ENCODE assay signal across 8 cellular contexts in the genomic region with DNA sequence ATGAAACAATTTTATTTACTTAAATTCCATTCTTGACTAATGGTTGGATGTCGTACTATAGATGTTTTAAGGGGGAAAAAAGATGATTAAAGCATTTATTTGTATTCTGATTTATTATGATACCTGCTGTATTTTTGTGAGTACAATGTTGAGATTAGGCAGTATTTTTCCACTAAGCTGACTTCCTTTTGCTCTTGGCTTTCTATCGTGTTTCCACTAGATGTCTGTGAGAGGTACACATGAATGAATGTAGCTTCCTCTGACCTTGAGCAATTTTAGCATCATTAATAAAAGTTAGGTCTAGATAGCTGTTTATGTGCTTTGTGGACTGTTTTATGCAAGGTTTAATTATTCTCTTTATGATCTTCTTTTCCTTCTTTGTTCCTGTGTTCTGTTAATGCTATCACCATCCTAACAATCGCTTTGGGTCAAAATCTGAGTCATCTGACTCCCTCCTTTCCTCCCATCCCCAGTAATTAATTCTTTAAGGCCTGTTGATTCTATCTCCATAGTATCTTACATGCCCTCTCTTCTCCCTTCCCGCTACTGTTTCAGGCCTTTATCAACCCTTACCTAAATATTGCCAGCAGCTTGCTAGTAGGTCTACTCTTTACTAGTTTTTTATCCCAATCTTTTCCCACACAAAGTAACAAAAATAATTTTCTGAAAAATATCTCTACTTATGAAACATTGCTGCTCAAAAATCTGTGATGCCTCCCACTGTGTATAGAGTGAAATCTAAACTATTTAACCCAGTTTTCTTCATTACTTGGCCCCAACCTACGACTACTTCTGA.
DNase-seq lines count a peak whose midpoint lies in the region; ATAC-seq and TF ChIP-seq lines count a peak whose summit lies in the region.

No MANE protein-coding gene starts in this region.

- no peak for TF ChIP-seq CTCF in HEK293 (tag by site-specific recombination; IDR thresholded peaks at IDR 0.05)

- peak overlapping the region; percentile 100 for H3K27ac Mint-ChIP-seq in T-helper 17 cell

- peak overlapping the region; percentile 77 for H3K27ac ChIP-seq in HEK293 (ENCODE audit: extremely low read depth, low read depth, low read length)

- peaks cover 40% of the 10 kb centered on the region for H3K4me1 ChIP-seq in HEK293 (ENCODE audit: control insufficient read depth, insufficient read depth, low read length)

- DNase-seq in T-helper 17 cell, result no peak
- DNase-seq in renal cortical epithelial cell (ENCODE audit: low read depth), result peak; percentile 92
- DNase-seq in SIG-M5 (lab: John Stamatoyannopoulos, UW), result no peak

- POLR2A ChIA-PET in HEK293 (lab: Yijun Ruan, JAX), result interaction anchor here (0.7 to 7.3 kb wide), 10 partner anchors 10 to 76 kb away, joined by 3 to 63 read pairs (median 4); a partner anchor contains a TSS

- H3K36me3 ChIP-seq in HEK293 (ENCODE audit: control insufficient read depth in 2 of 2, insufficient read depth in 1 of 2, low read length in 2 of 2), result peaks cover 0 to 6% of the 10 kb centered on the region in 2 experiments

- peak overlapping the region; percentile 2; the same call in 1 of the 2 replicates for H3K4me3 ChIP-seq in HEK293 (ENCODE audit: low read depth, low read length)

- H3K4me3 Mint-ChIP-seq in T-helper 17 cell, result peak overlapping the region; percentile 91

- no peaks in the 10 kb centered on the region for H3K36me3 Mint-ChIP-seq in T-helper 17 cell (ENCODE audit: low read depth)

- ATAC-seq in T-helper 17 cell (no peak), esophagus mucosa (peak; percentile 16), GM21723 (IDR thresholded peaks at IDR 0.05; ENCODE audit: unreplicated experiment) (no peak), HG03135 (IDR thresholded peaks at IDR 0.05; ENCODE audit: unreplicated experiment) (no peak), HG02759 (IDR thresholded peaks at IDR 0.05; ENCODE audit: unreplicated experiment) (no peak)

- peaks cover 42% of the 10 kb centered on the region for H3K4me1 Mint-ChIP-seq in T-helper 17 cell

- no peaks in the 10 kb centered on the region for H3K9me3 ChIP-seq in HEK293 (ENCODE audit: control insufficient read depth, insufficient read depth, low read depth, low read length)
- no peaks in the 10 kb centered on the region for H3K9me3 ChIP-seq in T-helper 17 cell (ENCODE audit: control insufficient read depth, low read length, poor library complexity, severe bottlenecking)

- CTCF ChIA-PET in HEK293 (lab: Yijun Ruan, JAX), result interaction anchor here (0.5 to 2.8 kb wide), 6 partner anchors 11 to 567 kb away, joined by 3 to 13 read pairs (median 4); no protein-coding TSS in a partner anchor

- H3K27me3 Mint-ChIP-seq in T-helper 17 cell, result no peaks in the 10 kb centered on the region

TF ChIP-seq in HEK293, 187 proteins besides CTCF, POLR2A, EP300 and RAD21 (continues in another document):
- TF ChIP-seq ZNF121 (tag by site-specific recombination; IDR thresholded peaks at IDR 0.05), result no peak
- no peak for TF ChIP-seq ZNF521 (tag by site-specific recombination; IDR thresholded peaks at IDR 0.05)
- no peak for TF ChIP-seq ZSCAN16 (tag by site-specific recombination; IDR thresholded peaks at IDR 0.05)
- no peak for TF ChIP-seq GLI2 (tag by site-specific recombination; IDR thresholded peaks at IDR 0.05; ENCODE audit: borderline replicate concordance, low read depth)
- TF ChIP-seq, protein P1, sequence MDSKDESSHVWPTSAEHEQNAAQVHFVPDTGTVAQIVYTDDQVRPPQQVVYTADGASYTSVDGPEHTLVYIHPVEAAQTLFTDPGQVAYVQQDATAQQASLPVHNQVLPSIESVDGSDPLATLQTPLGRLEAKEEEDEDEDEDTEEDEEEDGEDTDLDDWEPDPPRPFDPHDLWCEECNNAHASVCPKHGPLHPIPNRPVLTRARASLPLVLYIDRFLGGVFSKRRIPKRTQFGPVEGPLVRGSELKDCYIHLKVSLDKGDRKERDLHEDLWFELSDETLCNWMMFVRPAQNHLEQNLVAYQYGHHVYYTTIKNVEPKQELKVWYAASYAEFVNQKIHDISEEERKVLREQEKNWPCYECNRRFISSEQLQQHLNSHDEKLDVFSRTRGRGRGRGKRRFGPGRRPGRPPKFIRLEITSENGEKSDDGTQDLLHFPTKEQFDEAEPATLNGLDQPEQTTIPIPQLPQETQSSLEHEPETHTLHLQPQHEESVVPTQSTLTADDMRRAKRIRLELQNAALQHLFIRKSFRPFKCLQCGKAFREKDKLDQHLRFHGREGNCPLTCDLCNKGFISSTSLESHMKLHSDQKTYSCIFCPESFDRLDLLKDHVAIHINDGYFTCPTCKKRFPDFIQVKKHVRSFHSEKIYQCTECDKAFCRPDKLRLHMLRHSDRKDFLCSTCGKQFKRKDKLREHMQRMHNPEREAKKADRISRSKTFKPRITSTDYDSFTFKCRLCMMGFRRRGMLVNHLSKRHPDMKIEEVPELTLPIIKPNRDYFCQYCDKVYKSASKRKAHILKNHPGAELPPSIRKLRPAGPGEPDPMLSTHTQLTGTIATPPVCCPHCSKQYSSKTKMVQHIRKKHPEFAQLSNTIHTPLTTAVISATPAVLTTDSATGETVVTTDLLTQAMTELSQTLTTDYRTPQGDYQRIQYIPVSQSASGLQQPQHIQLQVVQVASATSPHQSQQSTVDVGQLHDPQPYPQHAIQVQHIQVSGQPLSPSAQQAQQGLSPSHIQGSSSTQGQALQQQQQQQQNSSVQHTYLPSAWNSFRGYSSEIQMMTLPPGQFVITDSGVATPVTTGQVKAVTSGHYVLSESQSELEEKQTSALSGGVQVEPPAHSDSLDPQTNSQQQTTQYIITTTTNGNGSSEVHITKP (tag by site-specific recombination; IDR thresholded peaks at IDR 0.05), result peak; percentile 69
- TF ChIP-seq ZNF37A (tag by site-specific recombination; IDR thresholded peaks at IDR 0.05), result no peak
- no peak for TF ChIP-seq ZBTB1 (tag by site-specific recombination; IDR thresholded peaks at IDR 0.05)
- TF ChIP-seq ZNF175 (tag by site-specific recombination; IDR thresholded peaks at IDR 0.05), result no peak
- TF ChIP-seq ZNF416 (tag by site-specific recombination; IDR thresholded peaks at IDR 0.05), result no peak
- TF ChIP-seq, protein P2, sequence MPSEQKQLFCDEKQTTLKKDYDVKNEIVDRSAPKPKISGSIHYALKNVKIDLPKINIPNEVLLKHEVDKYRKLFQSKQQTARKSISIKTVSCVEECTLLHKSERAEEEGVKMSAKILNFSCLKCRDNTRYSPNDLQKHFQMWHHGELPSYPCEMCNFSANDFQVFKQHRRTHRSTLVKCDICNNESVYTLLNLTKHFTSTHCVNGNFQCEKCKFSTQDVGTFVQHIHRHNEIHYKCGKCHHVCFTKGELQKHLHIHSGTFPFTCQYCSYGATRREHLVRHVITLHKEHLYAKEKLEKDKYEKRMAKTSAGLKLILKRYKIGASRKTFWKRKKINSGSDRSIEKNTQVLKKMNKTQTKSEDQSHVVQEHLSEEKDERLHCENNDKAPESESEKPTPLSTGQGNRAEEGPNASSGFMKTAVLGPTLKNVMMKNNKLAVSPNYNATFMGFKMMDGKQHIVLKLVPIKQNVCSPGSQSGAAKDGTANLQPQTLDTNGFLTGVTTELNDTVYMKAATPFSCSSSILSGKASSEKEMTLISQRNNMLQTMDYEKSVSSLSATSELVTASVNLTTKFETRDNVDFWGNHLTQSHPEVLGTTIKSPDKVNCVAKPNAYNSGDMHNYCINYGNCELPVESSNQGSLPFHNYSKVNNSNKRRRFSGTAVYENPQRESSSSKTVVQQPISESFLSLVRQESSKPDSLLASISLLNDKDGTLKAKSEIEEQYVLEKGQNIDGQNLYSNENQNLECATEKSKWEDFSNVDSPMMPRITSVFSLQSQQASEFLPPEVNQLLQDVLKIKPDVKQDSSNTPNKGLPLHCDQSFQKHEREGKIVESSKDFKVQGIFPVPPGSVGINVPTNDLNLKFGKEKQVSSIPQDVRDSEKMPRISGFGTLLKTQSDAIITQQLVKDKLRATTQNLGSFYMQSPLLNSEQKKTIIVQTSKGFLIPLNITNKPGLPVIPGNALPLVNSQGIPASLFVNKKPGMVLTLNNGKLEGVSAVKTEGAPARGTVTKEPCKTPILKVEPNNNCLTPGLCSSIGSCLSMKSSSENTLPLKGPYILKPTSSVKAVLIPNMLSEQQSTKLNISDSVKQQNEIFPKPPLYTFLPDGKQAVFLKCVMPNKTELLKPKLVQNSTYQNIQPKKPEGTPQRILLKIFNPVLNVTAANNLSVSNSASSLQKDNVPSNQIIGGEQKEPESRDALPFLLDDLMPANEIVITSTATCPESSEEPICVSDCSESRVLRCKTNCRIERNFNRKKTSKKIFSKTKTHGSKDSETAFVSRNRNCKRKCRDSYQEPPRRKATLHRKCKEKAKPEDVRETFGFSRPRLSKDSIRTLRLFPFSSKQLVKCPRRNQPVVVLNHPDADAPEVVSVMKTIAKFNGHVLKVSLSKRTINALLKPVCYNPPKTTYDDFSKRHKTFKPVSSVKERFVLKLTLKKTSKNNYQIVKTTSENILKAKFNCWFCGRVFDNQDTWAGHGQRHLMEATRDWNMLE (tag by site-specific recombination; conservative IDR thresholded peaks at IDR 0.05; ENCODE audit: low read depth), result 0 out of 2 replicates have a peak, but pooled peaks have one; percentile 17
- no peak for TF ChIP-seq ZNF776 (tag by site-specific recombination; IDR thresholded peaks at IDR 0.05; ENCODE audit: borderline replicate concordance)
- TF ChIP-seq OSR2 (tag by site-specific recombination; IDR thresholded peaks at IDR 0.05), result peak; percentile 82
- TF ChIP-seq IKZF3 (tag by site-specific recombination; IDR thresholded peaks at IDR 0.05), result peak; percentile 78
- TF ChIP-seq ZBTB17 (tag by site-specific recombination; IDR thresholded peaks at IDR 0.05), result peak; percentile 92
- TF ChIP-seq ZNF792 (tag by site-specific recombination; IDR thresholded peaks at IDR 0.05), result no peak
- TF ChIP-seq ZBTB21 (tag by site-specific recombination; IDR thresholded peaks at IDR 0.05), result 0 out of 2 replicates have a peak, but pooled peaks have one; percentile 6
